ENCODE assay signal across 8 cellular contexts in the genomic region with DNA sequence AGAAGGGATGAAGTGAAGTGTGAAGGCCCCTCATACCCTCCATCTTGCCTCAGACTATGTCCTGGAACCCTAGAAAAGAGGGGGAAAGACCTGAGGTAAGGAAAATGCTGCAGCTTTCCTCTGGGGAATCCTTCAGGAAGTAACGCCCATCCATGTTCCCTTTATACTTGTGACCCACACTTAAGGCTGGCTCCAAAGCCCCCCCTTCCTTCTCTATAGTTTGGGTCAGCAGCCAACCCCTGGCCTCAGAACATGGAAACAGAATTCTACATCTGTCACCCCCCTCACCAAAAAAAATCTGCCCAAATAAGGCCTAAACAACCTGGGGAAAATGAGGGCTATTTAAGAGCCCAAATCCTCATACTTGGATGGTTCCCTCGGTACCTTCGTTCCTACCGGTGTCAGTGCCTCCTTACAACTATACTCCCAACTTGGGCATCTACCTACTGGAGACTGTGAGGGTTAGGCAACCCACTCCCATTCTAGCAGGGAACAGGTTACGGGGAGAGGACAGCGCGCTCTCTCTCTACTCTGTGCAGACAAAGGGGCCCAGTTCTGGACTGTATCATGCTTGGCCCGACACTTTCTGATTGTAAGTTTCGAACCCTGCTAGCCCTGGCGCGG. TPM values are rescaled to one million over a fixed set of nuclear protein-coding genes. Genes with fewer than 3 reads are reported as not detected.
A peak's percentile ranks its signal among the peaks of the same experiment; 100 is the strongest.
DNase-seq lines count a peak whose midpoint lies in the region; FAIRE-seq and TF ChIP-seq lines count a peak whose summit lies in the region.

No MANE protein-coding gene starts in this region.

- no peak for DNase-seq in T-helper 2 cell treated with Interferon-gamma antibody and Interleukin-4, amounts not matched to agents 5 μg/mL and 100 μg/mL, for 36 hours (ENCODE audit: low spot score)
- DNase-seq in T-helper 2 cell (no peak), kidney (no peak), testis (no peak), HUDEP-2 (lab: John Stamatoyannopoulos, UW; ENCODE audit: unreplicated experiment in 76 of 76) (no peak), iPS-NIHi11 (ENCODE audit: low spot score) (no peak), DMS79 (lab: John Stamatoyannopoulos, UW) (no peak)

- H3K4me3 ChIP-seq in kidney (ENCODE audit: low read length in 2 of 2) (peak overlapping the region; percentile 78 to 80), testis (peak overlapping the region; percentile 86 to 94)

- no peak for TF ChIP-seq CTCF in kidney (IDR thresholded peaks at IDR 0.05; ENCODE audit: borderline replicate concordance, extremely low read depth, insufficient read depth)
- TF ChIP-seq CTCF in testis (IDR thresholded peaks at IDR 0.05): no peak

- TF ChIP-seq POLR2A in testis (IDR thresholded peaks at IDR 0.05): no peak

- peak overlapping the region; percentile 64 to 78 for H3K9ac ChIP-seq in kidney (ENCODE audit: low read length in 2 of 2)

- H3K9me3 ChIP-seq in kidney (ENCODE audit: control insufficient read depth in 1 of 2, low read length in 2 of 2): no peaks in the 10 kb centered on the region
- H3K9me3 ChIP-seq in testis: no peaks in the 10 kb centered on the region

- H3K4me1 ChIP-seq in kidney (ENCODE audit: control insufficient read depth in 1 of 2, insufficient read depth in 1 of 2, low read depth in 1 of 2, low read length in 2 of 2) (peaks cover 14 to 26% of the 10 kb centered on the region in 2 donors), testis (peaks cover 49% of the 10 kb centered on the region)

- WGBS in testis, 2 donors: 0 to 3% methylated on average over 4 to 11 of the region's 11 CpGs

- no peak for FAIRE-seq in kidney (lab: Jason Lieb, UNC)

- H3K27me3 ChIP-seq in testis: no peaks in the 10 kb centered on the region

- intact Hi-C loops in kidney (cut with DNase I) (no loop called here), testis (cut with DNase I; ENCODE audit: low total_unique reads) (no loop called here)

- no peaks in the 10 kb centered on the region for H3K27me3 Mint-ChIP-seq in T-helper 2 cell treated with Interferon-gamma antibody and Interleukin-4, amounts not matched to agents 5 μg/mL and 100 μg/mL, for 36 hours (ENCODE audit: low read depth)
- H3K27me3 Mint-ChIP-seq in activated naive CD8-positive, alpha-beta T cell: no peaks in the 10 kb centered on the region

- peaks cover 38% of the 10 kb centered on the region for H3K36me3 Mint-ChIP-seq in T-helper 2 cell treated with Interferon-gamma antibody and Interleukin-4, amounts not matched to agents 5 μg/mL and 100 μg/mL, for 36 hours (ENCODE audit: low read depth)
- peaks cover 5% of the 10 kb centered on the region for H3K36me3 Mint-ChIP-seq in activated naive CD8-positive, alpha-beta T cell

- peak overlapping the region; percentile 94 for H3K27ac Mint-ChIP-seq in T-helper 2 cell treated with Interferon-gamma antibody and Interleukin-4, amounts not matched to agents 5 μg/mL and 100 μg/mL, for 36 hours
- H3K27ac Mint-ChIP-seq in activated naive CD8-positive, alpha-beta T cell: peak overlapping the region; percentile 95

- no peaks in the 10 kb centered on the region for H3K9me3 Mint-ChIP-seq in T-helper 2 cell treated with Interferon-gamma antibody and Interleukin-4, amounts not matched to agents 5 μg/mL and 100 μg/mL, for 36 hours
- no peaks in the 10 kb centered on the region for H3K9me3 Mint-ChIP-seq in activated naive CD8-positive, alpha-beta T cell (ENCODE audit: low read depth)

- peaks cover 58% of the 10 kb centered on the region for H3K4me1 Mint-ChIP-seq in T-helper 2 cell treated with Interferon-gamma antibody and Interleukin-4, amounts not matched to agents 5 μg/mL and 100 μg/mL, for 36 hours (ENCODE audit: low read depth)
- H3K4me1 Mint-ChIP-seq in activated naive CD8-positive, alpha-beta T cell (ENCODE audit: low read depth): peaks cover 59% of the 10 kb centered on the region

- H3K27ac ChIP-seq in kidney (ENCODE audit: low read depth in 2 of 2, low read length in 2 of 2) (peak overlapping the region; percentile 82 to 87), testis (peak overlapping the region; percentile 93 to 94)

- H3K36me3 ChIP-seq in kidney (ENCODE audit: control insufficient read depth in 1 of 2, insufficient read depth in 2 of 2, low read length in 2 of 2): peaks cover 0 to 20% of the 10 kb centered on the region in 2 donors
- no peaks in the 10 kb centered on the region for H3K36me3 ChIP-seq in testis (ENCODE audit: low read depth, missing control alignments)

- H3K4me3 Mint-ChIP-seq in T-helper 2 cell treated with Interferon-gamma antibody and Interleukin-4, amounts not matched to agents 5 μg/mL and 100 μg/mL, for 36 hours: peak overlapping the region; percentile 98
- peak overlapping the region; percentile 98 for H3K4me3 Mint-ChIP-seq in activated naive CD8-positive, alpha-beta T cell

RNA-seq across cellular contexts. Expression of a gene that starts 0.7 kb away (rescaled TPM):
- total RNA-seq in kidney: 260 TPM
- polyA plus RNA-seq in kidney (ENCODE audit: insufficient read depth, low read depth, low replicate concordance): 718 TPM
- total RNA-seq in testis: 100 to 1,000 TPM; 220 to 262 TPM
- polyA plus RNA-seq in testis (ENCODE audit: insufficient read depth, low read depth, low replicate concordance): 297 TPM

RNA-seq across cellular contexts. Expression of a gene that starts 7.7 kb away (rescaled TPM):
- total RNA-seq in kidney: 75.2 TPM
- 32.1 TPM for polyA plus RNA-seq in kidney (ENCODE audit: insufficient read depth, low read depth, low replicate concordance)
- 10 to 100 TPM; 29.2 to 50.7 TPM for total RNA-seq in testis
- polyA plus RNA-seq in testis (ENCODE audit: insufficient read depth, low read depth, low replicate concordance): 35.9 TPM

RNA-seq across cellular contexts. Expression of a gene that starts 15.8 kb away (rescaled TPM):
- 18.7 TPM for total RNA-seq in kidney
- 538 TPM for polyA plus RNA-seq in kidney (ENCODE audit: insufficient read depth, low read depth, low replicate concordance)
- total RNA-seq in testis: 10 to 100 TPM in 1 of 2 donors, 1 to 10 TPM in 1; 5.3 to 13.4 TPM
- 11.5 TPM for polyA plus RNA-seq in testis (ENCODE audit: insufficient read depth, low read depth, low replicate concordance)

RNA-seq across cellular contexts. Expression of a gene that starts 19.3 kb away (rescaled TPM):
- total RNA-seq in kidney (36.5 TPM), testis (100 to 1,000 TPM; 227 to 294 TPM)
- polyA plus RNA-seq in kidney (ENCODE audit: insufficient read depth, low read depth, low replicate concordance) (33.4 TPM), testis (ENCODE audit: insufficient read depth, low read depth, low replicate concordance) (784 TPM)

RNA-seq across cellular contexts. Expression of a gene that starts 38.0 kb away (rescaled TPM):
- total RNA-seq in kidney: 74.8 TPM
- polyA plus RNA-seq in kidney (ENCODE audit: insufficient read depth, low read depth, low replicate concordance): 50.5 TPM
- 10 to 100 TPM; 64.8 to 73.9 TPM for total RNA-seq in testis
- 81.9 TPM for polyA plus RNA-seq in testis (ENCODE audit: insufficient read depth, low read depth, low replicate concordance)
